In genomic region chr6:55034752-55035151, GRCh38 we compare ENCODE assay signal across 19 cellular contexts.
"Had no signal": no experiment of that assay in that cellular context is flagged by ENCODE, and none has a peak within 500 bp of the region (broad histone marks: within the 10 kb centered on the region; RNA-seq: fewer than 3 reads in every experiment).

No MANE protein-coding gene starts in this region.

- H3K4me3 ChIP-seq: body of pancreas, coronary artery, heart left ventricle, left lung, neural progenitor cell, ovary, thoracic aorta had no signal

- H2AFZ ChIP-seq: neural progenitor cell had no signal

- H3K4me3 Mint-ChIP-seq: activated CD4-positive, alpha-beta T cell treated with anti-CD3 and anti-CD28 coated beads, Interleukin-2, amount 10 ng/mL, durations not matched to agents 24 days and 14 days; activated naive CD4-positive, alpha-beta T cell treated with anti-CD3 and anti-CD28 coated beads, Interleukin-2, amount 50 U/mL, for 24 hours; neural progenitor cell; stimulated activated naive CD8-positive, alpha-beta T cell treated with anti-CD3 and anti-CD28 coated beads, Interleukin-15, amount 100 ng/mL, for 72 hours; WTC11 had no signal

- H3K27ac ChIP-seq: body of pancreas, coronary artery, heart left ventricle, left lung, neural progenitor cell, ovary, thoracic aorta had no signal

- DNase-seq: activated CD4-positive, alpha-beta T cell treated with anti-CD3 and anti-CD28 coated beads, Interleukin-2, amount 10 ng/mL, durations not matched to agents 24 days and 14 days; activated CD8-positive, alpha-beta memory T cell treated with anti-CD3 and anti-CD28 coated beads for 24 hours; activated T-cell treated with anti-CD3 and anti-CD28 coated beads for 4 hours; amniotic stem cell; body of pancreas; central memory CD4-positive, alpha-beta T cell; effector CD8-positive, alpha-beta T cell; foreskin melanocyte; heart left ventricle; left lung; mesenchymal stem cell; ovary; stimulated activated CD4-positive, alpha-beta T cell treated with anti-CD3 and anti-CD28 coated beads, Interleukin-4, amount 100 ng/mL, for 1 hour; stimulated activated naive CD8-positive, alpha-beta T cell treated with anti-CD3 and anti-CD28 coated beads, Interleukin-15, amount 100 ng/mL, for 72 hours had no signal

- H3K27ac Mint-ChIP-seq: activated CD4-positive, alpha-beta T cell treated with anti-CD3 and anti-CD28 coated beads, Interleukin-2, amount 10 ng/mL, durations not matched to agents 24 days and 14 days; activated naive CD4-positive, alpha-beta T cell treated with anti-CD3 and anti-CD28 coated beads, Interleukin-2, amount 50 U/mL, for 24 hours; neural progenitor cell; stimulated activated naive CD8-positive, alpha-beta T cell treated with anti-CD3 and anti-CD28 coated beads, Interleukin-15, amount 100 ng/mL, for 72 hours; WTC11 had no signal

- H3K36me3 ChIP-seq: heart left ventricle, left lung, neural progenitor cell, ovary, thoracic aorta had no signal

- H3K27me3 ChIP-seq: body of pancreas, heart left ventricle, left lung, neural progenitor cell, ovary had no signal

- ATAC-seq: body of pancreas; heart left ventricle; left lung; stimulated activated naive CD8-positive, alpha-beta T cell treated with anti-CD3 and anti-CD28 coated beads, Interleukin-15, amount 100 ng/mL, for 72 hours; WTC11 had no signal

- H3K9me3 ChIP-seq: ovary, thoracic aorta had no signal

- H3K4me1 Mint-ChIP-seq: activated CD4-positive, alpha-beta T cell treated with anti-CD3 and anti-CD28 coated beads, Interleukin-2, amount 10 ng/mL, durations not matched to agents 24 days and 14 days; activated naive CD4-positive, alpha-beta T cell treated with anti-CD3 and anti-CD28 coated beads, Interleukin-2, amount 50 U/mL, for 24 hours; neural progenitor cell; stimulated activated naive CD8-positive, alpha-beta T cell treated with anti-CD3 and anti-CD28 coated beads, Interleukin-15, amount 100 ng/mL, for 72 hours had no signal

- H3K36me3 Mint-ChIP-seq: activated naive CD4-positive, alpha-beta T cell treated with anti-CD3 and anti-CD28 coated beads, Interleukin-2, amount 50 U/mL, for 24 hours; neural progenitor cell had no signal

- H3K4me2 ChIP-seq: neural progenitor cell had no signal

- H3K9me3 Mint-ChIP-seq: activated CD4-positive, alpha-beta T cell treated with anti-CD3 and anti-CD28 coated beads, Interleukin-2, amount 10 ng/mL, durations not matched to agents 24 days and 14 days; neural progenitor cell had no signal

- H3K4me1 ChIP-seq: body of pancreas, left lung, neural progenitor cell had no signal

- H3K9ac ChIP-seq: neural progenitor cell had no signal

- H3K27me3 Mint-ChIP-seq: activated CD4-positive, alpha-beta T cell treated with anti-CD3 and anti-CD28 coated beads, Interleukin-2, amount 10 ng/mL, durations not matched to agents 24 days and 14 days; activated naive CD4-positive, alpha-beta T cell treated with anti-CD3 and anti-CD28 coated beads, Interleukin-2, amount 50 U/mL, for 24 hours; stimulated activated naive CD8-positive, alpha-beta T cell treated with anti-CD3 and anti-CD28 coated beads, Interleukin-15, amount 100 ng/mL, for 72 hours had no signal
